ENCODE assay signal across 10 cellular contexts in genomic region chr19:51607077-51607476, GRCh38. TPM values are rescaled to one million over a fixed set of nuclear protein-coding genes. Genes with fewer than 3 reads are reported as not detected.
DNase-seq lines count a peak whose midpoint lies in the region; ATAC-seq and TF ChIP-seq lines count a peak whose summit lies in the region.
"Had no signal": no experiment of that assay in that cellular context is flagged by ENCODE, and none has a peak within 500 bp of the region (broad histone marks: within the 10 kb centered on the region; RNA-seq: fewer than 3 reads in every experiment).

No MANE protein-coding gene starts in this region.

- peaks cover 22% of the 10 kb centered on the region for H3K4me1 Mint-ChIP-seq in activated CD8-positive, alpha-beta memory T cell treated with anti-CD3 and anti-CD28 coated beads, Interleukin-2, amount 10 ng/mL, durations not matched to agents 7 days and 5 days
- no peaks in the 10 kb centered on the region for H3K4me1 Mint-ChIP-seq in progenitor cell of endocrine pancreas (ENCODE audit: low read depth)

- DNase-seq in activated CD8-positive, alpha-beta memory T cell treated with anti-CD3 and anti-CD28 coated beads, Interleukin-2, amount 10 ng/mL, durations not matched to agents 7 days and 5 days: peak; percentile 71
- no peak for DNase-seq in activated CD8-positive, alpha-beta memory T cell treated with anti-CD3 and anti-CD28 coated beads, Interleukin-2, amount 50 U/mL, for 4 hours
- DNase-seq in NOMO-1 treated with dmso at 0.1 percent for 144 hours (lab: John Stamatoyannopoulos, UW; ENCODE audit: unreplicated experiment): peak; percentile 70
- peak; percentile 62 for DNase-seq in stimulated activated CD8-positive, alpha-beta memory T cell treated with anti-CD3 and anti-CD28 coated beads, Interleukin-4, amount 100 ng/mL, for 48 hours
- DNase-seq in mucosa of gallbladder (ENCODE audit: low spot score): no peak
- no peak for DNase-seq in progenitor cell of endocrine pancreas (ENCODE audit: low spot score, unreplicated experiment)
- no peak for DNase-seq in SW 1271 (lab: John Stamatoyannopoulos, UW)

- no peak overlapping the region for H3K27ac Mint-ChIP-seq in activated CD8-positive, alpha-beta memory T cell treated with anti-CD3 and anti-CD28 coated beads, Interleukin-2, amount 10 ng/mL, durations not matched to agents 7 days and 5 days
- H3K27ac Mint-ChIP-seq in progenitor cell of endocrine pancreas: no peak overlapping the region

- H3K36me3 Mint-ChIP-seq in activated CD8-positive, alpha-beta memory T cell treated with anti-CD3 and anti-CD28 coated beads, Interleukin-2, amount 10 ng/mL, durations not matched to agents 7 days and 5 days: no peaks in the 10 kb centered on the region
- H3K36me3 Mint-ChIP-seq in progenitor cell of endocrine pancreas (ENCODE audit: insufficient read depth): peaks cover 1% of the 10 kb centered on the region

- peak; percentile 51 for ATAC-seq in activated CD8-positive, alpha-beta memory T cell treated with anti-CD3 and anti-CD28 coated beads, Interleukin-2, amount 10 ng/mL, durations not matched to agents 7 days and 5 days
- peak; percentile 94 for ATAC-seq in HG02870 (IDR thresholded peaks at IDR 0.05; ENCODE audit: unreplicated experiment)
- ATAC-seq: Panc1 had no signal

- CTCF ChIA-PET in activated CD8-positive, alpha-beta memory T cell treated with anti-CD3 and anti-CD28 coated beads, Interleukin-2, amount 10 ng/mL, durations not matched to agents 7 days and 5 days (lab: Charles Lee): interaction anchor here (1.7 kb wide), 1 partner anchor 50 kb away, joined by 6 read pairs; no protein-coding TSS in a partner anchor

- peaks cover 2% of the 10 kb centered on the region for H3K9me3 Mint-ChIP-seq in activated CD8-positive, alpha-beta memory T cell treated with anti-CD3 and anti-CD28 coated beads, Interleukin-2, amount 10 ng/mL, durations not matched to agents 7 days and 5 days (ENCODE audit: low read depth)
- peaks cover 5% of the 10 kb centered on the region for H3K9me3 Mint-ChIP-seq in progenitor cell of endocrine pancreas (ENCODE audit: low read depth)

- peaks cover 18% of the 10 kb centered on the region for H3K27me3 Mint-ChIP-seq in activated CD8-positive, alpha-beta memory T cell treated with anti-CD3 and anti-CD28 coated beads, Interleukin-2, amount 10 ng/mL, durations not matched to agents 7 days and 5 days
- peaks cover 8% of the 10 kb centered on the region for H3K27me3 Mint-ChIP-seq in progenitor cell of endocrine pancreas

- H3K4me3 Mint-ChIP-seq in activated CD8-positive, alpha-beta memory T cell treated with anti-CD3 and anti-CD28 coated beads, Interleukin-2, amount 10 ng/mL, durations not matched to agents 7 days and 5 days: no peak overlapping the region
- no peak overlapping the region for H3K4me3 Mint-ChIP-seq in progenitor cell of endocrine pancreas (ENCODE audit: low read depth)

- no peak for TF ChIP-seq CTCF in progenitor cell of endocrine pancreas (IDR thresholded peaks at IDR 0.05; ENCODE audit: unreplicated experiment)

RNA-seq across cellular contexts. Expression of gene SIGLEC5, which starts 23.1 kb away (rescaled TPM):
- total RNA-seq in activated CD8-positive, alpha-beta memory T cell treated with anti-CD3 and anti-CD28 coated beads, Interleukin-2, amount 10 ng/mL, durations not matched to agents 7 days and 5 days: not detected
- total RNA-seq in mucosa of gallbladder (1.1 TPM), progenitor cell of endocrine pancreas (not detected in 2 replicates)
- total RNA-seq: astrocyte had no signal

RNA-seq across cellular contexts. Expression of gene ZNF175, which starts 36.0 kb away (rescaled TPM):
- 10 to 100 TPM in 1 of 2 experiments, 1 to 10 TPM in 1; 8.3 to 10.1 TPM for total RNA-seq in activated CD8-positive, alpha-beta memory T cell treated with anti-CD3 and anti-CD28 coated beads, Interleukin-2, amount 10 ng/mL, durations not matched to agents 7 days and 5 days
- total RNA-seq in mucosa of gallbladder: 9.4 TPM
- 14.6 and 14.9 TPM in 2 replicates for total RNA-seq in progenitor cell of endocrine pancreas

RNA-seq across cellular contexts. Expression of gene SIGLEC14, which starts 39.5 kb away (rescaled TPM):
- under 1 TPM in 1 of 2 experiments, not detected in 1; 0.91 TPM for total RNA-seq in activated CD8-positive, alpha-beta memory T cell treated with anti-CD3 and anti-CD28 coated beads, Interleukin-2, amount 10 ng/mL, durations not matched to agents 7 days and 5 days
- total RNA-seq in mucosa of gallbladder: 5.9 TPM
- total RNA-seq in progenitor cell of endocrine pancreas: not detected in 2 replicates
- total RNA-seq: astrocyte had no signal

Comparison
In these comparisons a context has a peak if more than half of its experiments do, and no peak if none do; other contexts are left out.
1. DNase-seq: peak in activated CD8-positive, alpha-beta memory T cell treated with anti-CD3 and anti-CD28 coated beads, Interleukin-2, amount 10 ng/mL, durations not matched to agents 7 days and 5 days (single experiment), NOMO-1 treated with dmso at 0.1 percent for 144 hours (single experiment) and stimulated activated CD8-positive, alpha-beta memory T cell treated with anti-CD3 and anti-CD28 coated beads, Interleukin-4, amount 100 ng/mL, for 48 hours (single experiment); none in activated CD8-positive, alpha-beta memory T cell treated with anti-CD3 and anti-CD28 coated beads, Interleukin-2, amount 50 U/mL, for 4 hours (single experiment), mucosa of gallbladder (single experiment), progenitor cell of endocrine pancreas (single experiment) and SW 1271 (0 of 2).